12 cellular contexts compared by ENCODE assay signal in genomic region chr13:111282425-111282824, GRCh38. TPM values are rescaled to one million over a fixed set of nuclear protein-coding genes. Genes with fewer than 3 reads are reported as not detected.
A peak's percentile ranks its signal among the peaks of the same experiment; 100 is the strongest.
DNase-seq lines count a peak whose midpoint lies in the region; TF ChIP-seq lines count a peak whose summit lies in the region.
"Had no signal": no experiment of that assay in that cellular context is flagged by ENCODE, and none has a peak within 500 bp of the region (broad histone marks: within the 10 kb centered on the region; RNA-seq: fewer than 3 reads in every experiment).

No MANE protein-coding gene starts in this region.

- DNase-seq in NCI-H1105 treated with DMSO at 0.1 percent for 48 hours (lab: John Stamatoyannopoulos, UW) (peak; percentile 98), chondrocyte (ENCODE audit: low spot score) (no peak), substantia nigra (lab: John Stamatoyannopoulos, UW) (no peak), DMS79 (lab: John Stamatoyannopoulos, UW) (no peak), type B pancreatic cell (ENCODE audit: extremely low spot score, unreplicated experiment) (no peak), Ammon's horn (ENCODE audit: low spot score) (no peak), SHP77 treated with DMSO at 0.1 percent for 48 hours (lab: John Stamatoyannopoulos, UW) (no peak)
- DNase-seq: CD4-positive, alpha-beta memory T cell; effector memory CD8-positive, alpha-beta T cell; ovary had no signal

- H3K27ac Mint-ChIP-seq in chondrocyte (ENCODE audit: unreplicated experiment) (peak overlapping the region; percentile 99), type B pancreatic cell (no peak overlapping the region)
- H3K27ac Mint-ChIP-seq: effector memory CD8-positive, alpha-beta T cell; stimulated activated naive CD8-positive, alpha-beta T cell treated with anti-CD3 and anti-CD28 coated beads, Interleukin-15, Interleukin-2, amounts not matched to agents 100 ng/mL and 50 ng/mL, for 24 hours had no signal

- no peaks in the 10 kb centered on the region for H3K27me3 ChIP-seq in layer of hippocampus (ENCODE audit: control insufficient read depth, insufficient read depth, low read length)
- H3K27me3 ChIP-seq: ovary had no signal

- H3K27me3 Mint-ChIP-seq in chondrocyte (ENCODE audit: low read depth) = no peaks in the 10 kb centered on the region
- no peaks in the 10 kb centered on the region for H3K27me3 Mint-ChIP-seq in type B pancreatic cell
- H3K27me3 Mint-ChIP-seq: CD4-positive, alpha-beta memory T cell; effector memory CD8-positive, alpha-beta T cell; stimulated activated naive CD8-positive, alpha-beta T cell treated with anti-CD3 and anti-CD28 coated beads, Interleukin-15, Interleukin-2, amounts not matched to agents 100 ng/mL and 50 ng/mL, for 24 hours had no signal

- H3K36me3 Mint-ChIP-seq in chondrocyte (ENCODE audit: low read depth) (peaks cover 41% of the 10 kb centered on the region), type B pancreatic cell (peaks cover 25% of the 10 kb centered on the region)

- H3K27ac ChIP-seq in layer of hippocampus (ENCODE audit: low read depth, low read length) = peak overlapping the region; percentile 62
- peak overlapping the region; percentile 39 for H3K27ac ChIP-seq in substantia nigra (ENCODE audit: low read depth, low read length, poor library complexity, severe bottlenecking)

- no peak for TF ChIP-seq CTCF in chondrocyte (IDR thresholded peaks at IDR 0.05)
- TF ChIP-seq CTCF in type B pancreatic cell (conservative IDR thresholded peaks at IDR 0.05) = no peak

- no peaks in the 10 kb centered on the region for H3K9me3 Mint-ChIP-seq in chondrocyte (ENCODE audit: low read depth)
- no peaks in the 10 kb centered on the region for H3K9me3 Mint-ChIP-seq in type B pancreatic cell
- H3K9me3 Mint-ChIP-seq: CD4-positive, alpha-beta memory T cell; effector memory CD8-positive, alpha-beta T cell; stimulated activated naive CD8-positive, alpha-beta T cell treated with anti-CD3 and anti-CD28 coated beads, Interleukin-15, Interleukin-2, amounts not matched to agents 100 ng/mL and 50 ng/mL, for 24 hours had no signal

- H3K4me1 Mint-ChIP-seq in chondrocyte (ENCODE audit: low read depth) (peaks cover 54% of the 10 kb centered on the region), type B pancreatic cell (ENCODE audit: unreplicated experiment) (no peaks in the 10 kb centered on the region)

- H3K4me3 Mint-ChIP-seq in chondrocyte (ENCODE audit: unreplicated experiment) (no peak overlapping the region), type B pancreatic cell (no peak overlapping the region)
- H3K4me3 Mint-ChIP-seq: CD4-positive, alpha-beta memory T cell; effector memory CD8-positive, alpha-beta T cell; stimulated activated naive CD8-positive, alpha-beta T cell treated with anti-CD3 and anti-CD28 coated beads, Interleukin-15, Interleukin-2, amounts not matched to agents 100 ng/mL and 50 ng/mL, for 24 hours had no signal

RNA-seq across cellular contexts. Expression of gene TEX29, which starts 38.0 kb away (rescaled TPM):
- 0.59 to 0.94 TPM (median 0.70 TPM) in 3 replicates for total RNA-seq in chondrocyte
- 0.62 and 0.92 TPM in 2 replicates for total RNA-seq in type B pancreatic cell (ENCODE audit: low replicate concordance)
